ENCODE assay signal across 8 cellular contexts in the genomic region with DNA sequence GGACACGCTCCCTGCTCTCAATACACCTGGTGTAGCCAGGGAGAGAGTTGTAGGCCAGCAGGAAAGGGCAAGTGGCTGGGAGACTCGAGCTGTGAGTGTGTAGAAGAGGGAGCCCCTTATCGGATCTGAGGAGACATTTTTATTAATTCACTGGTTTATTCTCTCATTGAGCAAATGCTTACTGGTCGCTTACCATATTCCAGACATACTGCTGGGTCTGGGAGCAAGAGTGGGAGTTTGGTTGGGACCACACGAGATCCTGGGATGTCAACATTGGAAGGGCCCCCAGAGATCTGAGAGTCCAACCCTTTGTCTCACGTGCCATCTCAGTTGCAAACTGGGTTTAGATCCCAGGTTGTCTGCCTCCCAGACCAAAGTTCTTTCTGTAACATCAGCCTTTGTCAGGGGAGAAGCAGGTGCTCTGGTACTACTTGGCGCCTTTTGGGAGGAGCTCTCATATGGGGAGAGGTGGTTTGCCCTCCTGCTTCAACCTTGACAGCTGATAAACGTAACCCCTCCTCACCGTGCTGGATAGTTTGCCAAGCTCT. TPM values are rescaled to one million over a fixed set of nuclear protein-coding genes. Genes with fewer than 3 reads are reported as not detected.
A peak's percentile ranks its signal among the peaks of the same experiment; 100 is the strongest.
DNase-seq lines count a peak whose midpoint lies in the region; ATAC-seq and TF ChIP-seq lines count a peak whose summit lies in the region.

No MANE protein-coding gene starts in this region.

- 9% methylated on average over 7 of the region's 9 CpGs for WGBS in HUES64

- H3K4me1 ChIP-seq in BE2C, result no peaks in the 10 kb centered on the region
- peaks cover 11% of the 10 kb centered on the region for H3K4me1 ChIP-seq in HUES64 (ENCODE audit: insufficient read depth, low read length)
- peaks cover 7 to 36% of the 10 kb centered on the region in 2 donors for H3K4me1 ChIP-seq in muscle layer of duodenum (ENCODE audit: control insufficient read depth in 1 of 2, insufficient read depth in 2 of 2, low read length in 2 of 2)

- no peak for TF ChIP-seq CTCF in BE2C (IDR thresholded peaks at IDR 0.05; ENCODE audit: low read depth, low read length)
- TF ChIP-seq CTCF in cardiac fibroblast (IDR thresholded peaks at IDR 0.05; ENCODE audit: low read depth, low read length), result no peak

- peak overlapping the region; percentile 96 for H3K4me3 ChIP-seq in BE2C (ENCODE audit: low read depth, low read length)
- H3K4me3 ChIP-seq in HUES64 (ENCODE audit: low read length), result peak overlapping the region; percentile 98
- peak overlapping the region; percentile 95 to 97 for H3K4me3 ChIP-seq in cardiac fibroblast (replicated peaks in 1 of 2; ENCODE audit: low read depth in 2 of 2, low read length in 2 of 2)
- peak overlapping the region; percentile 100 for H3K4me3 ChIP-seq in muscle layer of duodenum (ENCODE audit: low read depth in 1 of 2, low read length in 2 of 2)

- H3K27ac ChIP-seq in HUES64 (ENCODE audit: low read depth, low read length) (peak overlapping the region; percentile 89), muscle layer of duodenum (ENCODE audit: low read length) (peak overlapping the region; percentile 97)

- DNase-seq in BE2C (no peak), cardiac fibroblast (ENCODE audit: low read depth in 2 of 2) (no peak), HT-29 (ENCODE audit: low spot score) (no peak), AG08395 (ENCODE audit: low spot score) (no peak), COLO829 (ENCODE audit: low spot score) (no peak)

- H3K36me3 ChIP-seq in BE2C (0 out of 2 replicates have a peak, but pooled peaks cover 3% of the 10 kb centered on the region), HUES64 (ENCODE audit: insufficient read depth, low read length) (peaks cover 29% of the 10 kb centered on the region), muscle layer of duodenum (ENCODE audit: control insufficient read depth in 1 of 2, insufficient read depth in 2 of 2, low read length in 2 of 2) (peaks cover 9 to 17% of the 10 kb centered on the region in 2 donors)

- H3K27me3 ChIP-seq in BE2C (no peaks in the 10 kb centered on the region), HUES64 (ENCODE audit: insufficient read depth, low read length) (no peaks in the 10 kb centered on the region), muscle layer of duodenum (ENCODE audit: low read depth, low read length) (no peaks in the 10 kb centered on the region)

- no peak for ATAC-seq in GM19023 (IDR thresholded peaks at IDR 0.05; ENCODE audit: unreplicated experiment)

- H3K9me3 ChIP-seq in BE2C (no peaks in the 10 kb centered on the region), HUES64 (ENCODE audit: insufficient read depth, low read depth, low read length) (no peaks in the 10 kb centered on the region), muscle layer of duodenum (ENCODE audit: control insufficient read depth in 1 of 2, low read length in 2 of 2) (no peaks in the 10 kb centered on the region)

- H3K9ac ChIP-seq in HUES64 (ENCODE audit: low read depth, low read length), result peak overlapping the region; percentile 96

RNA-seq across cellular contexts. Expression of a gene that starts 0.7 kb away (rescaled TPM):
- 71.8 TPM for polyA plus RNA-seq in BE2C (2012; ENCODE audit: insufficient read depth, insufficient read length, low read depth)
- polyA plus RNA-seq in HUES64 (2013, experiment 1 of 2), result 22.8 TPM
- polyA plus RNA-seq in HUES64 (2013, experiment 2 of 2), result 19.4 TPM
- 80.1 and 90.2 TPM in 2 replicates for total RNA-seq in HT-29 (2014; rRNA removed; shearing (Covaris generic))

RNA-seq across cellular contexts. Expression of a gene that starts 19.2 kb away (rescaled TPM):
- 0.88 TPM for polyA plus RNA-seq in BE2C (2012; ENCODE audit: insufficient read depth, insufficient read length, low read depth)
- 5.5 TPM for polyA plus RNA-seq in HUES64 (2013, experiment 1 of 2)
- 5.3 TPM for polyA plus RNA-seq in HUES64 (2013, experiment 2 of 2)
- total RNA-seq in HT-29 (2014; rRNA removed; shearing (Covaris generic)), result 17.1 and 21.9 TPM in 2 replicates

RNA-seq across cellular contexts. Expression of a gene that starts 44.1 kb away (rescaled TPM):
- polyA plus RNA-seq in BE2C (2012; ENCODE audit: insufficient read depth, insufficient read length, low read depth), result 3.6 TPM
- 4.5 TPM for polyA plus RNA-seq in HUES64 (2013, experiment 1 of 2)
- polyA plus RNA-seq in HUES64 (2013, experiment 2 of 2), result 9.9 TPM
- total RNA-seq in HT-29 (2014; rRNA removed; shearing (Covaris generic)), result 17.0 and 19.7 TPM in 2 replicates

RNA-seq across cellular contexts. Expression of a gene that starts 52.0 kb away (rescaled TPM):
- polyA plus RNA-seq in BE2C (2012; ENCODE audit: insufficient read depth, insufficient read length, low read depth), result not detected
- not detected for polyA plus RNA-seq in HUES64 (2013, experiment 1 of 2)
- not detected for polyA plus RNA-seq in HUES64 (2013, experiment 2 of 2)
- not detected in 2 replicates for total RNA-seq in HT-29 (2014; rRNA removed; shearing (Covaris generic))
